Comparison of ENCODE assay signal across 10 cellular contexts in genomic region chr10:28375399-28376354, GRCh38.
DNase-seq lines count a peak whose midpoint lies in the region; ATAC-seq and TF ChIP-seq lines count a peak whose summit lies in the region.
"Had no signal": no experiment of that assay in that cellular context is flagged by ENCODE, and none has a peak within 500 bp of the region (broad histone marks: within the 10 kb centered on the region; RNA-seq: fewer than 3 reads in every experiment).

No MANE protein-coding gene starts in this region.

- no peak for TF ChIP-seq POLR2A in prostate gland (IDR thresholded peaks at IDR 0.05)

- 44% methylated on average over 10 of the region's 10 CpGs for WGBS in prostate gland

- no peaks in the 10 kb centered on the region for H3K27me3 ChIP-seq in MG63
- no peaks in the 10 kb centered on the region for H3K27me3 ChIP-seq in prostate gland (replicated peaks; ENCODE audit: insufficient read depth)
- no peaks in the 10 kb centered on the region for H3K27me3 ChIP-seq in WERI-Rb-1 (ENCODE audit: insufficient read depth, low read depth, severe bottlenecking)

- intact Hi-C loops in prostate gland (cut with DNase I): no loop called here

- no peak overlapping the region for H3K4me3 ChIP-seq in MG63
- no peak overlapping the region for H3K4me3 ChIP-seq in fibroblast of pulmonary artery (replicated peaks; ENCODE audit: low read depth, low read length)
- no peak overlapping the region for H3K4me3 ChIP-seq in prostate gland
- no peak overlapping the region for H3K4me3 ChIP-seq in WERI-Rb-1 (ENCODE audit: low read depth, low read length)

- H3K9me3 Mint-ChIP-seq in nephron progenitor cell: no peaks in the 10 kb centered on the region
- H3K9me3 Mint-ChIP-seq: neural crest cell had no signal

- H3K36me3 ChIP-seq in MG63: no peaks in the 10 kb centered on the region
- no peaks in the 10 kb centered on the region for H3K36me3 ChIP-seq in prostate gland
- H3K36me3 ChIP-seq in WERI-Rb-1: no peaks in the 10 kb centered on the region

- H3K9me3 ChIP-seq in MG63 (no peaks in the 10 kb centered on the region), prostate gland (no peaks in the 10 kb centered on the region), WERI-Rb-1 (ENCODE audit: severe bottlenecking) (no peaks in the 10 kb centered on the region)

- H3K36me3 Mint-ChIP-seq in nephron progenitor cell (ENCODE audit: low read depth): no peaks in the 10 kb centered on the region

- no peaks in the 10 kb centered on the region for H3K4me1 Mint-ChIP-seq in nephron progenitor cell
- H3K4me1 Mint-ChIP-seq: neural crest cell had no signal

- peaks cover 12% of the 10 kb centered on the region for H3K27me3 Mint-ChIP-seq in nephron progenitor cell (ENCODE audit: low read depth, poor library complexity)

- no peak overlapping the region for H3K4me3 Mint-ChIP-seq in nephron progenitor cell
- H3K4me3 Mint-ChIP-seq: neural crest cell had no signal

- H3K27ac Mint-ChIP-seq in nephron progenitor cell: no peak overlapping the region

- DNase-seq in Daoy (ENCODE audit: low read depth) (peak; percentile 50), MG63 (peak; percentile 42), fibroblast of pulmonary artery (ENCODE audit: low read depth) (peak; percentile 49), prostate gland (ENCODE audit: low spot score) (peak; percentile 44), cerebellar nuclear complex (lab: John Stamatoyannopoulos, UW) (no peak), WERI-Rb-1 (no peak), nephron progenitor cell (no peak)
- DNase-seq: NCI-H2227 treated with DMSO at 0.1 percent for 48 hours had no signal

- TF ChIP-seq CTCF in fibroblast of pulmonary artery (IDR thresholded peaks at IDR 0.05; ENCODE audit: low read length, missing control alignments) (no peak), prostate gland (IDR thresholded peaks at IDR 0.05) (no peak), WERI-Rb-1 (IDR thresholded peaks at IDR 0.05; ENCODE audit: low read depth, low read length) (no peak), nephron progenitor cell (IDR thresholded peaks at IDR 0.05) (no peak)

- H3K27ac ChIP-seq in prostate gland: no peak overlapping the region
- H3K27ac ChIP-seq in WERI-Rb-1: no peak overlapping the region

- no peaks in the 10 kb centered on the region for H3K4me1 ChIP-seq in prostate gland (replicated peaks)

- no peak for ATAC-seq in HG03097 (IDR thresholded peaks at IDR 0.05; ENCODE audit: low FRiP score, unreplicated experiment)

Comparison
In these comparisons a context has a peak if more than half of its experiments do, and no peak if none do; other contexts are left out.
1. DNase-seq: peak in Daoy (single experiment), MG63 (single experiment), fibroblast of pulmonary artery (single experiment) and prostate gland (single experiment); none in cerebellar nuclear complex (0 of 2), WERI-Rb-1 (single experiment) and nephron progenitor cell (single experiment).